Comparison of ENCODE assay signal across 8 cellular contexts in genomic region chr3:189710620-189711388, GRCh38.
A peak's percentile ranks its signal among the peaks of the same experiment; 100 is the strongest.
DNase-seq lines count a peak whose midpoint lies in the region.

No MANE protein-coding gene starts in this region.

- H3K4me3 Mint-ChIP-seq in activated CD4-positive, alpha-beta T cell treated with anti-CD3 and anti-CD28 coated beads, Interleukin-2, amount 10 ng/mL, durations not matched to agents 24 days and 14 days = no peak overlapping the region

- no peaks in the 10 kb centered on the region for H3K36me3 Mint-ChIP-seq in activated CD4-positive, alpha-beta T cell treated with anti-CD3 and anti-CD28 coated beads, Interleukin-2, amount 10 ng/mL, durations not matched to agents 24 days and 14 days (ENCODE audit: low read depth)

- H3K27ac Mint-ChIP-seq in activated CD4-positive, alpha-beta T cell treated with anti-CD3 and anti-CD28 coated beads, Interleukin-2, amount 10 ng/mL, durations not matched to agents 24 days and 14 days = no peak overlapping the region

- H3K27me3 Mint-ChIP-seq in activated CD4-positive, alpha-beta T cell treated with anti-CD3 and anti-CD28 coated beads, Interleukin-2, amount 10 ng/mL, durations not matched to agents 24 days and 14 days = no peaks in the 10 kb centered on the region

- H3K9me3 Mint-ChIP-seq in activated CD4-positive, alpha-beta T cell treated with anti-CD3 and anti-CD28 coated beads, Interleukin-2, amount 10 ng/mL, durations not matched to agents 24 days and 14 days = peaks cover 10% of the 10 kb centered on the region

- intact Hi-C loops in activated CD4-positive, alpha-beta T cell treated with anti-CD3 and anti-CD28 coated beads, Interleukin-2, amount 10 ng/mL, durations not matched to agents 24 days and 14 days (cut with micrococcal nuclease) = no loop called here

- peaks cover 15% of the 10 kb centered on the region for H3K4me1 Mint-ChIP-seq in activated CD4-positive, alpha-beta T cell treated with anti-CD3 and anti-CD28 coated beads, Interleukin-2, amount 10 ng/mL, durations not matched to agents 24 days and 14 days

- peak; percentile 52 for DNase-seq in activated CD4-positive, alpha-beta T cell treated with anti-CD3 and anti-CD28 coated beads, Interleukin-2, amount 10 ng/mL, durations not matched to agents 24 days and 14 days
- DNase-seq in activated CD4-positive, alpha-beta T cell treated with anti-CD3 and anti-CD28 coated beads, Interleukin-2, amount 50 U/mL, for 1 hour = no peak
- DNase-seq in NCI-H146 (lab: John Stamatoyannopoulos, UW) = peak; percentile 19
- DNase-seq in fibroblast of gingiva (ENCODE audit: low read depth) = peak; percentile 94
- DNase-seq in skeletal muscle cell (ENCODE audit: low read depth) = peak; percentile 96
- DNase-seq in NCI-H1105 (lab: John Stamatoyannopoulos, UW) = no peak
- DNase-seq in SK-N-DZ (ENCODE audit: low spot score) = no peak
- DNase-seq in NCI-H2081 treated with DMSO at 0.1 percent for 48 hours (lab: John Stamatoyannopoulos, UW) = no peak

- H3K4me3 ChIP-seq in skeletal muscle cell (ENCODE audit: low read depth, low read length) = no peak overlapping the region

Comparison
In these comparisons a context has a peak if more than half of its experiments do, and no peak if none do; other contexts are left out.
1. DNase-seq: peak in activated CD4-positive, alpha-beta T cell treated with anti-CD3 and anti-CD28 coated beads, Interleukin-2, amount 10 ng/mL, durations not matched to agents 24 days and 14 days (single experiment), NCI-H146 (single experiment), fibroblast of gingiva (single experiment) and skeletal muscle cell (single experiment); none in activated CD4-positive, alpha-beta T cell treated with anti-CD3 and anti-CD28 coated beads, Interleukin-2, amount 50 U/mL, for 1 hour (single experiment), NCI-H1105 (single experiment), SK-N-DZ (single experiment) and NCI-H2081 treated with DMSO at 0.1 percent for 48 hours (single experiment).